25 cellular contexts compared by ENCODE assay signal in genomic region chr18:3479978-3480377, GRCh38.
"Had no signal": no experiment of that assay in that cellular context is flagged by ENCODE, and none has a peak within 500 bp of the region (broad histone marks: within the 10 kb centered on the region; RNA-seq: fewer than 3 reads in every experiment).

No MANE protein-coding gene starts in this region.

- H3K9me3 ChIP-seq: esophagus squamous epithelium, gastrocnemius medialis, prostate gland, right atrium auricular region, testis, tibial artery, upper lobe of left lung, uterus had no signal

- H3K27me3 ChIP-seq: esophagus squamous epithelium, gastrocnemius medialis, right atrium auricular region, testis, tibial artery, upper lobe of left lung, uterus had no signal

- H3K36me3 ChIP-seq: esophagus squamous epithelium, gastrocnemius medialis, prostate gland, right atrium auricular region, tibial artery, upper lobe of left lung, uterus had no signal

- ATAC-seq: gastrocnemius medialis; left lobe of liver; naive thymus-derived CD8-positive, alpha-beta T cell; sciatic nerve; stimulated activated memory B cell treated with anti-CD40 and anti-IgM and Interleukin-4, amounts not matched to agents 10 μg/mL and 1 μg/mL and 100 μg/mL, for 72 hours; stimulated activated naive CD8-positive, alpha-beta T cell treated with anti-CD3 and anti-CD28 coated beads, Interleukin-15, Interleukin-2, amounts not matched to agents 100 U/mL and 50 U/mL, for 24 hours had no signal

- H3K4me1 ChIP-seq: esophagus squamous epithelium, gastrocnemius medialis, prostate gland, right atrium auricular region, testis, tibial artery, upper lobe of left lung, uterus had no signal

- FAIRE-seq: endothelial cell of umbilical vein, keratinocyte had no signal

- H3K4me3 ChIP-seq: coronary artery, esophagus squamous epithelium, gastrocnemius medialis, prostate gland, right atrium auricular region, testis, tibial artery, upper lobe of left lung, uterus had no signal

- DNase-seq: dermis blood vessel endothelial cell; effector memory CD4-positive, alpha-beta T cell; esophagus squamous epithelium; gastrocnemius medialis; mesendoderm; midbrain; naive thymus-derived CD8-positive, alpha-beta T cell; nephron progenitor cell; nucleus accumbens; stimulated activated CD4-positive, alpha-beta T cell treated with anti-CD3 and anti-CD28 coated beads, Interleukin-2, amount 100 ng/mL, for 24 hours; stimulated activated CD4-positive, alpha-beta T cell treated with anti-CD3 and anti-CD28 coated beads, Interleukin-4, amount 100 ng/mL, for 4 hours; stimulated activated naive CD8-positive, alpha-beta T cell treated with anti-CD3 and anti-CD28 coated beads, Interleukin-15, Interleukin-2, amounts not matched to agents 100 U/mL and 50 U/mL, for 24 hours; substantia nigra; testis; tibial artery; upper lobe of left lung; uterus had no signal

- H3K27ac ChIP-seq: coronary artery, esophagus squamous epithelium, gastrocnemius medialis, prostate gland, right atrium auricular region, testis, tibial artery, upper lobe of left lung, uterus had no signal
